17 cellular contexts compared by ENCODE assay signal in genomic region chr13:101258509-101258908, GRCh38.
A peak's percentile ranks its signal among the peaks of the same experiment; 100 is the strongest.
DNase-seq lines count a peak whose midpoint lies in the region; ATAC-seq lines count a peak whose summit lies in the region.
"Had no signal": no experiment of that assay in that cellular context is flagged by ENCODE, and none has a peak within 500 bp of the region (broad histone marks: within the 10 kb centered on the region; RNA-seq: fewer than 3 reads in every experiment).

No MANE protein-coding gene starts in this region.

- H2AFZ ChIP-seq in Karpas-422 (ENCODE audit: low read length) (peak overlapping the region; percentile 95), neuron (ENCODE audit: low read depth, low read length) (peak overlapping the region; percentile 12)
- H2AFZ ChIP-seq: hepatocyte had no signal

- peak overlapping the region; percentile 41 for H3K4me3 Mint-ChIP-seq in activated T-helper 17 cell treated with anti-CD3 and anti-CD28 coated beads, Interleukin-2, amount 50 U/mL, for 72 hours
- H3K4me3 Mint-ChIP-seq in activated CD4-positive, alpha-beta memory T cell treated with anti-CD3 and anti-CD28 coated beads, Interleukin-2, amount 10 ng/mL, durations not matched to agents 7 days and 5 days: no peak overlapping the region
- H3K4me3 Mint-ChIP-seq: activated B cell treated with CpG ODN at 0.5 μM for 24 hours; activated naive CD8-positive, alpha-beta T cell treated with anti-CD3 and anti-CD28 coated beads, Interleukin-2, amount 10 ng/mL, durations not matched to agents 7 days and 5 days; activated T-cell treated with anti-CD3 and anti-CD28 coated beads, Interleukin-2, amount 50 U/mL, for 72 hours; memory B cell; naive thymus-derived CD8-positive, alpha-beta T cell had no signal

- no peaks in the 10 kb centered on the region for H3K27me3 ChIP-seq in BLaER1 treated with 17β-estradiol and CSF1 and Interleukin-3, amounts not matched to agents 10 nM and 100 nM
- H3K27me3 ChIP-seq in Karpas-422 (ENCODE audit: low read length) (no peaks in the 10 kb centered on the region), neuron (ENCODE audit: insufficient read depth, low read length) (no peaks in the 10 kb centered on the region)
- H3K27me3 ChIP-seq: hepatocyte had no signal

- H3K9me3 Mint-ChIP-seq in activated T-helper 17 cell treated with anti-CD3 and anti-CD28 coated beads, Interleukin-2, amount 50 U/mL, for 72 hours: peaks cover 5% of the 10 kb centered on the region
- H3K9me3 Mint-ChIP-seq in activated CD4-positive, alpha-beta memory T cell treated with anti-CD3 and anti-CD28 coated beads, Interleukin-2, amount 10 ng/mL, durations not matched to agents 7 days and 5 days: no peaks in the 10 kb centered on the region
- H3K9me3 Mint-ChIP-seq: activated B cell treated with CpG ODN at 0.5 μM for 24 hours; activated naive CD8-positive, alpha-beta T cell treated with anti-CD3 and anti-CD28 coated beads, Interleukin-2, amount 10 ng/mL, durations not matched to agents 7 days and 5 days had no signal

- CTCF ChIA-PET in activated CD4-positive, alpha-beta memory T cell treated with anti-CD3 and anti-CD28 coated beads, Interleukin-2, amount 10 ng/mL, durations not matched to agents 7 days and 5 days (lab: Charles Lee): no interaction called here

- no peaks in the 10 kb centered on the region for H3K79me2 ChIP-seq in Karpas-422 (ENCODE audit: low read length)
- H3K79me2 ChIP-seq: hepatocyte had no signal

- peak; percentile 33 for ATAC-seq in activated T-helper 17 cell treated with anti-CD3 and anti-CD28 coated beads, Interleukin-2, amount 50 U/mL, for 72 hours (replicated peaks)
- ATAC-seq in HG02840 (IDR thresholded peaks at IDR 0.05; ENCODE audit: low FRiP score, unreplicated experiment): no peak
- ATAC-seq: naive thymus-derived CD8-positive, alpha-beta T cell; psoas muscle had no signal

- peak overlapping the region; percentile 87 for H3K27ac Mint-ChIP-seq in activated T-helper 17 cell treated with anti-CD3 and anti-CD28 coated beads, Interleukin-2, amount 50 U/mL, for 72 hours
- H3K27ac Mint-ChIP-seq in activated CD4-positive, alpha-beta memory T cell treated with anti-CD3 and anti-CD28 coated beads, Interleukin-2, amount 10 ng/mL, durations not matched to agents 7 days and 5 days: no peak overlapping the region
- H3K27ac Mint-ChIP-seq: activated B cell treated with CpG ODN at 0.5 μM for 24 hours; activated naive CD8-positive, alpha-beta T cell treated with anti-CD3 and anti-CD28 coated beads, Interleukin-2, amount 10 ng/mL, durations not matched to agents 7 days and 5 days; activated T-cell treated with anti-CD3 and anti-CD28 coated beads, Interleukin-2, amount 50 U/mL, for 72 hours; memory B cell; naive thymus-derived CD8-positive, alpha-beta T cell had no signal

- H4K20me1 ChIP-seq in BLaER1 treated with 17β-estradiol and CSF1 and Interleukin-3, amounts not matched to agents 10 nM and 100 nM: no peaks in the 10 kb centered on the region
- no peaks in the 10 kb centered on the region for H4K20me1 ChIP-seq in Karpas-422 (ENCODE audit: insufficient read depth, low read depth, low read length)

- 0 out of 22 replicates have a peak, but pooled peaks cover 0 to 3% (median 0%) of the 10 kb centered on the region in 11 experiments for H3K9me3 ChIP-seq in BLaER1 treated with 17β-estradiol and CSF1 and Interleukin-3, amounts not matched to agents 10 nM and 100 nM (replicated peaks in 1 of 11)
- no peaks in the 10 kb centered on the region for H3K9me3 ChIP-seq in Karpas-422 (ENCODE audit: low read length)
- no peaks in the 10 kb centered on the region for H3K9me3 ChIP-seq in neuron (ENCODE audit: low read length)
- H3K9me3 ChIP-seq: psoas muscle had no signal

- peak overlapping the region in 8 of 11 experiments; percentile 15 to 70 (median 42); a peak in 12 of 22 replicates for H3K27ac ChIP-seq in BLaER1 treated with 17β-estradiol and CSF1 and Interleukin-3, amounts not matched to agents 10 nM and 100 nM
- 0 out of 2 replicates have a peak overlapping the region, but pooled peaks have one; percentile 23 for H3K27ac ChIP-seq in Karpas-422 (ENCODE audit: low read length)
- H3K27ac ChIP-seq: coronary artery, hepatocyte, psoas muscle, skin epidermis had no signal

- H3K36me3 Mint-ChIP-seq in activated T-helper 17 cell treated with anti-CD3 and anti-CD28 coated beads, Interleukin-2, amount 50 U/mL, for 72 hours (ENCODE audit: low read depth): no peaks in the 10 kb centered on the region
- H3K36me3 Mint-ChIP-seq in activated CD4-positive, alpha-beta memory T cell treated with anti-CD3 and anti-CD28 coated beads, Interleukin-2, amount 10 ng/mL, durations not matched to agents 7 days and 5 days (ENCODE audit: low read depth): no peaks in the 10 kb centered on the region
- H3K36me3 Mint-ChIP-seq: activated naive CD8-positive, alpha-beta T cell treated with anti-CD3 and anti-CD28 coated beads, Interleukin-2, amount 10 ng/mL, durations not matched to agents 7 days and 5 days; memory B cell; naive thymus-derived CD8-positive, alpha-beta T cell had no signal

- peaks cover 10 to 26% (median 16%) of the 10 kb centered on the region in 10 experiments for H3K4me1 ChIP-seq in BLaER1 treated with 17β-estradiol and CSF1 and Interleukin-3, amounts not matched to agents 10 nM and 100 nM
- peaks cover 47% of the 10 kb centered on the region for H3K4me1 ChIP-seq in Karpas-422 (ENCODE audit: low read length)
- H3K4me1 ChIP-seq in neuron (ENCODE audit: insufficient read depth, low read length): peaks cover 8% of the 10 kb centered on the region
- H3K4me1 ChIP-seq: psoas muscle had no signal

- POLR2A ChIA-PET in activated CD4-positive, alpha-beta memory T cell treated with anti-CD3 and anti-CD28 coated beads, Interleukin-2, amount 10 ng/mL, durations not matched to agents 7 days and 5 days (lab: Charles Lee): no interaction called here

- H3K36me3 ChIP-seq in BLaER1 treated with 17β-estradiol and CSF1 and Interleukin-3, amounts not matched to agents 10 nM and 100 nM: no peaks in the 10 kb centered on the region
- no peaks in the 10 kb centered on the region for H3K36me3 ChIP-seq in Karpas-422 (ENCODE audit: insufficient read depth, low read length)
- no peaks in the 10 kb centered on the region for H3K36me3 ChIP-seq in neuron (ENCODE audit: insufficient read depth, low read length)

- H3K4me3 ChIP-seq in BLaER1 treated with 17β-estradiol and CSF1 and Interleukin-3, amounts not matched to agents 10 nM and 100 nM: no peak overlapping the region
- H3K4me3 ChIP-seq in Karpas-422 (ENCODE audit: low read length): peak overlapping the region; percentile 32; the same call in 1 of the 2 replicates
- no peak overlapping the region for H3K4me3 ChIP-seq in neuron (ENCODE audit: low read length)
- H3K4me3 ChIP-seq: coronary artery, hepatocyte, psoas muscle, skin epidermis had no signal

- peaks cover 3% of the 10 kb centered on the region for H3K27me3 Mint-ChIP-seq in activated T-helper 17 cell treated with anti-CD3 and anti-CD28 coated beads, Interleukin-2, amount 50 U/mL, for 72 hours
- H3K27me3 Mint-ChIP-seq in activated CD4-positive, alpha-beta memory T cell treated with anti-CD3 and anti-CD28 coated beads, Interleukin-2, amount 10 ng/mL, durations not matched to agents 7 days and 5 days: peaks cover 25% of the 10 kb centered on the region
- H3K27me3 Mint-ChIP-seq: activated B cell treated with CpG ODN at 0.5 μM for 24 hours, memory B cell had no signal

- no peaks in the 10 kb centered on the region for H3K9me2 ChIP-seq in Karpas-422 (replicated peaks; ENCODE audit: insufficient read depth, low read length)

- H3K4me1 Mint-ChIP-seq in activated T-helper 17 cell treated with anti-CD3 and anti-CD28 coated beads, Interleukin-2, amount 50 U/mL, for 72 hours: peaks cover 8% of the 10 kb centered on the region
- H3K4me1 Mint-ChIP-seq in activated CD4-positive, alpha-beta memory T cell treated with anti-CD3 and anti-CD28 coated beads, Interleukin-2, amount 10 ng/mL, durations not matched to agents 7 days and 5 days: peaks cover 8% of the 10 kb centered on the region
- H3K4me1 Mint-ChIP-seq: activated B cell treated with CpG ODN at 0.5 μM for 24 hours, memory B cell had no signal

- H3K9ac ChIP-seq in BLaER1 treated with 17β-estradiol and CSF1 and Interleukin-3, amounts not matched to agents 10 nM and 100 nM: peak overlapping the region in 1 of 11 experiments; percentile 52; a peak in 1 of 22 replicates
- H3K9ac ChIP-seq in Karpas-422 (ENCODE audit: low read length): peak overlapping the region; percentile 29

- peak overlapping the region; percentile 49 to 83 (median 72) for H3K4me2 ChIP-seq in BLaER1 treated with 17β-estradiol and CSF1 and Interleukin-3, amounts not matched to agents 10 nM and 100 nM
- H3K4me2 ChIP-seq in Karpas-422 (ENCODE audit: low read depth, low read length, poor library complexity, severe bottlenecking): peak overlapping the region; percentile 70
- H3K4me2 ChIP-seq: hepatocyte had no signal

- peak; percentile 52 for DNase-seq in Karpas-422
- no peak for DNase-seq in amygdala (lab: John Stamatoyannopoulos, UW)
- DNase-seq in activated CD4-positive, alpha-beta memory T cell treated with anti-CD3 and anti-CD28 coated beads, Interleukin-2, amount 10 ng/mL, durations not matched to agents 7 days and 5 days: no peak
- DNase-seq: activated B cell treated with CpG ODN at 0.5 μM for 24 hours; activated naive CD8-positive, alpha-beta T cell treated with anti-CD3 and anti-CD28 coated beads, Interleukin-2, amount 10 ng/mL, durations not matched to agents 7 days and 5 days; naive thymus-derived CD8-positive, alpha-beta T cell; NCI-H526 treated with DMSO at 0.1 percent for 48 hours had no signal
